25 cellular contexts compared by ENCODE assay signal in the genomic region with DNA sequence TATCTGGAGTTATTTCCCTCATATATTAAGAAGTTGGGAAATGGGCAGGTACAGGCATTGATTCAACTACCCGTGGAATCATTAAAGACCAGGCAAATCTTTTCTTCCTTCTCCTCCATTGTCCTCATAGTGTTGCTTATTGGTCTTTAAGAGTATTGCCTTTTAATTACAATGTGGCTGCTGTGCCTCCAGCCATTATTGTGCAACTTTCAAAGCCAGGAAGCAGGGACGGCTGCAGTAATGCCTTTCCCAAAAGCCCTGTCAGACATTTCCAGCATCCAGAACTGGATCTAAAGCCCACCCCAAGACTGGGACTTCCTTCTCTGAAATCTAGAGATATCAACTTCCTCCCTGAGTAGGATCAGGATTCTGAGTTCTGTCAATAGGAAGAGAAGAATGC.
"Had no signal": no experiment of that assay in that cellular context is flagged by ENCODE, and none has a peak within 500 bp of the region (broad histone marks: within the 10 kb centered on the region; RNA-seq: fewer than 3 reads in every experiment).

No MANE protein-coding gene starts in this region.

- H3K27me3 ChIP-seq: body of pancreas, cardiac muscle cell, heart left ventricle, neutrophil, testis, uterus had no signal

- DNase-seq: activated CD4-positive, alpha-beta memory T cell treated with anti-CD3 and anti-CD28 coated beads for 36 hours; activated CD4-positive, alpha-beta T cell treated with anti-CD3 and anti-CD28 coated beads for 48 hours; activated effector memory CD4-positive, alpha-beta T cell treated with anti-CD3 and anti-CD28 coated beads, Interleukin-2, amount 50 U/mL, for 16 hours; activated naive CD4-positive, alpha-beta T cell treated with anti-CD3 and anti-CD28 coated beads, Interleukin-2, amount 50 U/mL, for 16 hours; activated naive CD8-positive, alpha-beta T cell treated with anti-CD3 and anti-CD28 coated beads, Interleukin-2, amount 50 U/mL, for 24 hours; activated T-cell treated with anti-CD3 and anti-CD28 coated beads, Interleukin-2, amount 50 U/mL, for 72 hours; body of pancreas; cortex of kidney; effector CD4-positive, alpha-beta T cell; erythroblast; heart left ventricle; islet precursor cell; left cardiac atrium; small intestine; stimulated activated CD4-positive, alpha-beta T cell treated with anti-CD3 and anti-CD28 coated beads, Interleukin-15, amount 100 ng/mL, for 24 hours; stimulated activated CD8-positive, alpha-beta memory T cell treated with anti-CD3 and anti-CD28 coated beads, Interleukin-4, amount 100 ng/mL, for 48 hours; stimulated activated naive B cell treated with anti-CD40 and anti-IgM and Interleukin-4, amounts not matched to agents 10 μg/mL and 1 μg/mL and 100 μg/mL, for 72 hours; T-helper 17 cell; testis; uterus had no signal

- H3K79me2 ChIP-seq: parathyroid adenoma had no signal

- FAIRE-seq: endometrium, small intestine had no signal

- H3K27ac ChIP-seq: body of pancreas, cardiac muscle cell, heart left ventricle, neutrophil, parathyroid adenoma, testis, uterus had no signal

- H3K36me3 ChIP-seq: cardiac muscle cell, heart left ventricle, neutrophil, uterus had no signal

- H2AFZ ChIP-seq: parathyroid adenoma had no signal

- H3K4me3 ChIP-seq: body of pancreas, cardiac muscle cell, heart left ventricle, testis, uterus had no signal

- H3K9ac ChIP-seq: parathyroid adenoma had no signal

- H3K4me1 ChIP-seq: heart left ventricle, parathyroid adenoma, testis, uterus had no signal

- H3K9me3 ChIP-seq: body of pancreas, heart left ventricle, neutrophil, testis, uterus had no signal

- ATAC-seq: activated naive CD8-positive, alpha-beta T cell treated with anti-CD3 and anti-CD28 coated beads, Interleukin-2, amount 50 U/mL, for 24 hours; activated T-cell treated with anti-CD3 and anti-CD28 coated beads, Interleukin-2, amount 50 U/mL, for 72 hours; body of pancreas; heart left ventricle; left cardiac atrium; sciatic nerve; stimulated activated naive B cell treated with anti-CD40 and anti-IgM and Interleukin-4, amounts not matched to agents 10 μg/mL and 1 μg/mL and 100 μg/mL, for 72 hours; T-helper 17 cell had no signal
